Comparison of ENCODE assay signal across 8 cellular contexts in genomic region chr22:18528597-18529415, GRCh38. TPM values are rescaled to one million over a fixed set of nuclear protein-coding genes. Genes with fewer than 3 reads are reported as not detected.
DNase-seq lines count a peak whose midpoint lies in the region; ATAC-seq and TF ChIP-seq lines count a peak whose summit lies in the region.
"Not testable (repeated sequence)": the region's sequence is repeated elsewhere in the genome, so short reads cannot be mapped to it uniquely, and the experiment has no call there.

No MANE protein-coding gene starts in this region.

- CTCF ChIA-PET in activated CD8-positive, alpha-beta T cell treated with anti-CD3 and anti-CD28 coated beads, Interleukin-2, amount 10 ng/mL, durations not matched to agents 7 days and 5 days (lab: Charles Lee), result not testable (repeated sequence)

- H3K27ac Mint-ChIP-seq in activated CD8-positive, alpha-beta T cell treated with anti-CD3 and anti-CD28 coated beads, Interleukin-2, amount 10 ng/mL, durations not matched to agents 7 days and 5 days, result not testable (repeated sequence)

- not testable (repeated sequence) for H3K27me3 Mint-ChIP-seq in activated CD8-positive, alpha-beta T cell treated with anti-CD3 and anti-CD28 coated beads, Interleukin-2, amount 10 ng/mL, durations not matched to agents 7 days and 5 days (ENCODE audit: low read depth)

- not testable (repeated sequence) for H3K9ac ChIP-seq in Loucy (ENCODE audit: low read depth, low read length, poor library complexity, severe bottlenecking); iPS-20b (ENCODE audit: low read depth, low read length)

- H3K4me3 ChIP-seq in Loucy (ENCODE audit: low read length, poor library complexity, severe bottlenecking) (peak overlapping the region; percentile 53), iPS-20b (ENCODE audit: low read length) (peak overlapping the region; percentile 35; the same call in 1 of the 2 replicates), thoracic aorta (peak overlapping the region; percentile 43)
- not testable (repeated sequence) for H3K4me3 ChIP-seq in skeletal muscle cell (ENCODE audit: low read depth, low read length)

- peak; percentile 82 for DNase-seq in activated CD8-positive, alpha-beta T cell treated with anti-CD3 and anti-CD28 coated beads, Interleukin-2, amount 10 ng/mL, durations not matched to agents 7 days and 5 days
- peak; percentile 73 for DNase-seq in central memory CD4-positive, alpha-beta T cell
- DNase-seq in skeletal muscle cell (ENCODE audit: low read depth), result peak; percentile 0
- peak; percentile 2 for DNase-seq in thoracic aorta (ENCODE audit: low spot score)

- not testable (repeated sequence) for H3K4me1 Mint-ChIP-seq in activated CD8-positive, alpha-beta T cell treated with anti-CD3 and anti-CD28 coated beads, Interleukin-2, amount 10 ng/mL, durations not matched to agents 7 days and 5 days (ENCODE audit: low read depth)

- TF ChIP-seq CTCF in Loucy (conservative IDR thresholded peaks at IDR 0.05; ENCODE audit: low read length); thoracic aorta (IDR thresholded peaks at IDR 0.05): not testable (repeated sequence)

- H3F3A ChIP-seq in Loucy (ENCODE audit: low read depth), result not testable (repeated sequence)

- not testable (repeated sequence) for H3K79me2 ChIP-seq in Loucy (ENCODE audit: insufficient read depth, low read length)

- not testable (repeated sequence) for H3K9me2 ChIP-seq in Loucy (replicated peaks; ENCODE audit: low read depth, low read length)

- not testable (repeated sequence) for H3K9me3 Mint-ChIP-seq in activated CD8-positive, alpha-beta T cell treated with anti-CD3 and anti-CD28 coated beads, Interleukin-2, amount 10 ng/mL, durations not matched to agents 7 days and 5 days (ENCODE audit: insufficient read depth)

- not testable (repeated sequence) for H3K27ac ChIP-seq in iPS-20b (ENCODE audit: low read length); thoracic aorta

- H3K36me3 ChIP-seq in Loucy (ENCODE audit: insufficient read depth, low read length); iPS-20b (ENCODE audit: insufficient read depth, low read depth, low read length); thoracic aorta: not testable (repeated sequence)

- POLR2A ChIA-PET in activated CD8-positive, alpha-beta T cell treated with anti-CD3 and anti-CD28 coated beads, Interleukin-2, amount 10 ng/mL, durations not matched to agents 7 days and 5 days (lab: Charles Lee), result not testable (repeated sequence)

- not testable (repeated sequence) for H3K4me2 ChIP-seq in Loucy (ENCODE audit: low read depth, low read length, poor library complexity, severe bottlenecking)

- H4K20me1 ChIP-seq in Loucy (ENCODE audit: insufficient read depth, low read length, poor library complexity, severe bottlenecking), result not testable (repeated sequence)

- not testable (repeated sequence) for H3K4me1 ChIP-seq in Loucy (ENCODE audit: insufficient read depth, low read length, poor library complexity, severe bottlenecking); iPS-20b (ENCODE audit: insufficient read depth, low read length); thoracic aorta (ENCODE audit: control insufficient read depth in 1 of 2, low read depth in 2 of 2)

- H3K27me3 ChIP-seq in Loucy (ENCODE audit: insufficient read depth, low read length, poor library complexity, severe bottlenecking); iPS-20b (ENCODE audit: insufficient read depth, low read length); thoracic aorta (replicated peaks; ENCODE audit: insufficient read depth): not testable (repeated sequence)

- H3K4me3 Mint-ChIP-seq in activated CD8-positive, alpha-beta T cell treated with anti-CD3 and anti-CD28 coated beads, Interleukin-2, amount 10 ng/mL, durations not matched to agents 7 days and 5 days, result not testable (repeated sequence)

- not testable (repeated sequence) for H3K36me3 Mint-ChIP-seq in activated CD8-positive, alpha-beta T cell treated with anti-CD3 and anti-CD28 coated beads, Interleukin-2, amount 10 ng/mL, durations not matched to agents 7 days and 5 days (ENCODE audit: low read depth)

- not testable (repeated sequence) for H3K9me3 ChIP-seq in Loucy (ENCODE audit: insufficient read depth, low read depth, low read length); iPS-20b (ENCODE audit: insufficient read depth, low read depth, low read length); thoracic aorta

- ATAC-seq in GM18858 (IDR thresholded peaks at IDR 0.05; ENCODE audit: unreplicated experiment) (peak; percentile 67), HG02759 (IDR thresholded peaks at IDR 0.05; ENCODE audit: unreplicated experiment) (peak; percentile 77), thoracic aorta (ENCODE audit: insufficient number of reproducible peaks, low FRiP score, low read depth) (peak; percentile 76)
- ATAC-seq in activated CD8-positive, alpha-beta T cell treated with anti-CD3 and anti-CD28 coated beads, Interleukin-2, amount 10 ng/mL, durations not matched to agents 7 days and 5 days, result peak; percentile 83

- not testable (repeated sequence) for H2AFZ ChIP-seq in Loucy (ENCODE audit: low read length)

RNA-seq across cellular contexts. Expression of gene TMEM191B, which starts 1.2 kb away (rescaled TPM):
- total RNA-seq in activated CD8-positive, alpha-beta T cell treated with anti-CD3 and anti-CD28 coated beads, Interleukin-2, amount 10 ng/mL, durations not matched to agents 7 days and 5 days, result under 1 TPM in 1 of 2 experiments, not detected in 1; 0.94 TPM
- total RNA-seq in thoracic aorta, result not detected

RNA-seq across cellular contexts. Expression of gene GGTLC3, which starts 10.8 kb away (rescaled TPM):
- not detected for total RNA-seq in activated CD8-positive, alpha-beta T cell treated with anti-CD3 and anti-CD28 coated beads, Interleukin-2, amount 10 ng/mL, durations not matched to agents 7 days and 5 days
- not detected for total RNA-seq in thoracic aorta

Comparison
In these comparisons a context has a peak if more than half of its experiments do, and no peak if none do; other contexts are left out.
1. DNase-seq: peak in every context shown above with its lines; median percentile 82 in activated CD8-positive, alpha-beta T cell treated with anti-CD3 and anti-CD28 coated beads, Interleukin-2, amount 10 ng/mL, durations not matched to agents 7 days and 5 days; 73 in central memory CD4-positive, alpha-beta T cell; 2 in thoracic aorta; 0 in skeletal muscle cell.